ENCODE assay signal across 22 cellular contexts in the genomic region with DNA sequence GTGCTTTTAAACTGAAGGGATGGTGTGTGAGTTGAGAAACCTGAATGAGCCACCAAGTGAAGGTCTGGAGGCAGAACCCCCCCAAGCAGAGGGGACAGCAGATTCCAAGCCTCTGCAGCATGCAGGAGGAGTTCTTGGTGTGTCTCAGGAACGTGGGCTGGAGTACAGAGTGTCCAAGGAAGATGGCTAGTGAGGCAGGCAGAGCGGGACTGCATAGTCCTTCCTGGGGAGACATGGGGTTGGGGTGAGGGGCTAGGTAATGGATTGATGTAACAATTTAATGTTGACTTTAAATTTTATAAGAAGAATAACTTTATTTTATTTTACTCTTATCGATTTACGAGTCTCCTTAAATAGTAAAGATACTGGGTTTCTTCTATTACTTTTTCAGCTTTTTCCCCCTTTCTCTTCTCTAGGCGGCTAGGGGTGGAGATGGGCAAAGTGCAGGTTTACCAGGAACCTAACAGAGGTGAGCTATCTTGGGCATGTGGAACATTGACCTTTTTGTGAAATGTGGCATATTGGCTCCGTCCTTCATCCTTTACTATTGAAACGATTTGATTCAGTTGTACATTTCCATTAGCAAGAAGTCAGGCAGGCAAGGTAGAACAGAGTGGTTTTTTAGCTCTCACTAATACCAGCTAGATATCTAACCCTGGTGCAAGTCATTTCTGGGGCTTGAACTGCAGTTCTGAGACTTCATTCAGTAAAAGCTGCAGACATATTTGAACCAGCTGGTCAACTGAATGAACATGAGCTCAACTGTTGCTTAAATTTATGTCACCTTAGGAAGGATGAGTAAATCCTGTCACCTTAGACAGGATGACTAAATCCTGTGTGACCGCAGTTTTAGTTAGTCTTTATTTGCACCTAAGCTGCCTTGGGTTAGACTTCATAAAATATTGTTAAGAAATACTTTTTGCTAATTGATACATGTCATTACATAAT. TPM values are rescaled to one million over a fixed set of nuclear protein-coding genes. Genes with fewer than 3 reads are reported as not detected.
DNase-seq lines count a peak whose midpoint lies in the region; ATAC-seq, FAIRE-seq and TF ChIP-seq lines count a peak whose summit lies in the region.
"Had no signal": no experiment of that assay in that cellular context is flagged by ENCODE, and none has a peak within 500 bp of the region (broad histone marks: within the 10 kb centered on the region; RNA-seq: fewer than 3 reads in every experiment).

No MANE protein-coding gene starts in this region.

- H3K79me2 ChIP-seq in hepatocyte = peaks cover 46% of the 10 kb centered on the region

- DNase-seq in activated CD8-positive, alpha-beta memory T cell treated with anti-CD3 and anti-CD28 coated beads, Interleukin-2, amount 10 ng/mL, durations not matched to agents 7 days and 5 days = no peak
- DNase-seq in activated CD8-positive, alpha-beta memory T cell treated with anti-CD3 and anti-CD28 coated beads for 24 hours = no peak
- DNase-seq in hepatocyte (ENCODE audit: low spot score) (no peak), NCI-H1092 treated with DMSO at 0.1 percent for 48 hours (lab: John Stamatoyannopoulos, UW) (no peak), D721Med (ENCODE audit: insufficient read length, low spot score) (no peak)
- DNase-seq: BE2C; Caco-2; CD4-positive, CD25-positive, alpha-beta regulatory T cell; DMS153; GDM1; H9; NCI-H1105 treated with DMSO at 0.1 percent for 48 hours; NCI-H1694 treated with DMSO at 0.1 percent for 48 hours; NCI-H2227 treated with DMSO at 0.1 percent for 48 hours; NCI-H510A treated with DMSO at 0.1 percent for 48 hours; NCI-H774 had no signal

- peaks cover 18% of the 10 kb centered on the region for H3K4me1 Mint-ChIP-seq in activated CD8-positive, alpha-beta memory T cell treated with anti-CD3 and anti-CD28 coated beads, Interleukin-2, amount 10 ng/mL, durations not matched to agents 7 days and 5 days
- H3K4me1 Mint-ChIP-seq in activated T-helper 17 cell treated with anti-CD3 and anti-CD28 coated beads, Interleukin-2, amount 50 U/mL, for 72 hours = peaks cover 10% of the 10 kb centered on the region

- no peak overlapping the region for H3K27ac Mint-ChIP-seq in activated CD8-positive, alpha-beta memory T cell treated with anti-CD3 and anti-CD28 coated beads, Interleukin-2, amount 10 ng/mL, durations not matched to agents 7 days and 5 days
- no peak overlapping the region for H3K27ac Mint-ChIP-seq in activated T-helper 17 cell treated with anti-CD3 and anti-CD28 coated beads, Interleukin-2, amount 50 U/mL, for 72 hours

- peak; percentile 72 for ATAC-seq in activated CD8-positive, alpha-beta memory T cell treated with anti-CD3 and anti-CD28 coated beads, Interleukin-2, amount 10 ng/mL, durations not matched to agents 7 days and 5 days
- ATAC-seq in activated T-helper 17 cell treated with anti-CD3 and anti-CD28 coated beads, Interleukin-2, amount 50 U/mL, for 72 hours (replicated peaks) = peak; percentile 83
- ATAC-seq in HG03457 (IDR thresholded peaks at IDR 0.05; ENCODE audit: unreplicated experiment) = no peak
- ATAC-seq: Right ventricle myocardium inferior had no signal

- H3K36me3 Mint-ChIP-seq in activated CD8-positive, alpha-beta memory T cell treated with anti-CD3 and anti-CD28 coated beads, Interleukin-2, amount 10 ng/mL, durations not matched to agents 7 days and 5 days = peaks cover 20% of the 10 kb centered on the region
- peaks cover 57% of the 10 kb centered on the region for H3K36me3 Mint-ChIP-seq in activated T-helper 17 cell treated with anti-CD3 and anti-CD28 coated beads, Interleukin-2, amount 50 U/mL, for 72 hours (ENCODE audit: low read depth)

- H3K9me3 ChIP-seq in hepatocyte (ENCODE audit: low read depth) (no peaks in the 10 kb centered on the region), muscle layer of duodenum (ENCODE audit: control insufficient read depth in 1 of 2, low read length in 2 of 2) (no peaks in the 10 kb centered on the region)
- H3K9me3 ChIP-seq: BE2C, Caco-2 had no signal

- no peak overlapping the region for H2AFZ ChIP-seq in hepatocyte

- H3K9me2 ChIP-seq in hepatocyte (replicated peaks; ENCODE audit: insufficient read depth) = no peaks in the 10 kb centered on the region

- H4K20me1 ChIP-seq in hepatocyte (ENCODE audit: insufficient read depth, poor library complexity, severe bottlenecking) = no peaks in the 10 kb centered on the region

- 85% methylated on average over 8 of the region's 8 CpGs for whole genome bisulfite sequencing in hepatocyte (ENCODE audit: low lambda C conversion rate, missing lambda C conversion rate)

- peak overlapping the region; percentile 24 for H3K4me2 ChIP-seq in hepatocyte

- CTCF ChIA-PET in activated CD8-positive, alpha-beta memory T cell treated with anti-CD3 and anti-CD28 coated beads, Interleukin-2, amount 10 ng/mL, durations not matched to agents 7 days and 5 days (lab: Charles Lee) = interaction anchor here (2.8 kb wide), 1 partner anchor 11 kb away, joined by 7 read pairs; no protein-coding TSS in a partner anchor

- no peaks in the 10 kb centered on the region for H3K27me3 Mint-ChIP-seq in activated CD8-positive, alpha-beta memory T cell treated with anti-CD3 and anti-CD28 coated beads, Interleukin-2, amount 10 ng/mL, durations not matched to agents 7 days and 5 days
- no peaks in the 10 kb centered on the region for H3K27me3 Mint-ChIP-seq in activated T-helper 17 cell treated with anti-CD3 and anti-CD28 coated beads, Interleukin-2, amount 50 U/mL, for 72 hours
- H3K27me3 Mint-ChIP-seq: CD4-positive, CD25-positive, alpha-beta regulatory T cell had no signal

- no peak overlapping the region for H3K4me3 Mint-ChIP-seq in activated CD8-positive, alpha-beta memory T cell treated with anti-CD3 and anti-CD28 coated beads, Interleukin-2, amount 10 ng/mL, durations not matched to agents 7 days and 5 days
- H3K4me3 Mint-ChIP-seq in activated T-helper 17 cell treated with anti-CD3 and anti-CD28 coated beads, Interleukin-2, amount 50 U/mL, for 72 hours = no peak overlapping the region
- H3K4me3 Mint-ChIP-seq: CD4-positive, CD25-positive, alpha-beta regulatory T cell; H9 had no signal

- peaks cover 5% of the 10 kb centered on the region for H3K4me1 ChIP-seq in hepatocyte (ENCODE audit: insufficient read depth)
- no peaks in the 10 kb centered on the region for H3K4me1 ChIP-seq in muscle layer of duodenum (ENCODE audit: control insufficient read depth in 1 of 2, insufficient read depth in 2 of 2, low read length in 2 of 2)
- H3K4me1 ChIP-seq: BE2C, Caco-2 had no signal

- H3K9me3 Mint-ChIP-seq in activated CD8-positive, alpha-beta memory T cell treated with anti-CD3 and anti-CD28 coated beads, Interleukin-2, amount 10 ng/mL, durations not matched to agents 7 days and 5 days (ENCODE audit: low read depth) = no peaks in the 10 kb centered on the region
- H3K9me3 Mint-ChIP-seq in activated T-helper 17 cell treated with anti-CD3 and anti-CD28 coated beads, Interleukin-2, amount 50 U/mL, for 72 hours = no peaks in the 10 kb centered on the region
- H3K9me3 Mint-ChIP-seq: CD4-positive, CD25-positive, alpha-beta regulatory T cell; H9 had no signal

- H3K36me3 ChIP-seq in hepatocyte (replicated peaks; ENCODE audit: insufficient read depth, low read depth) (no peaks in the 10 kb centered on the region), muscle layer of duodenum (ENCODE audit: control insufficient read depth in 1 of 2, insufficient read depth in 2 of 2, low read length in 2 of 2) (peaks cover 14 to 18% of the 10 kb centered on the region in 2 donors)
- H3K36me3 ChIP-seq: BE2C had no signal

- H3K4me3 ChIP-seq in hepatocyte = no peak overlapping the region
- H3K4me3 ChIP-seq in muscle layer of duodenum (ENCODE audit: low read depth in 1 of 2, low read length in 2 of 2) = no peak overlapping the region

- H3K27ac ChIP-seq in hepatocyte = peak overlapping the region; percentile 52
- H3K27ac ChIP-seq in muscle layer of duodenum (ENCODE audit: low read length) = peak overlapping the region; percentile 5

- TF ChIP-seq CTCF in hepatocyte (IDR thresholded peaks at IDR 0.05; ENCODE audit: poor library complexity) (no peak), D721Med (IDR thresholded peaks at IDR 0.05; ENCODE audit: insufficient read depth, missing control alignments) (no peak)

- FAIRE-seq in D721Med (lab: Jason Lieb, UNC) = no peak
- FAIRE-seq: A204.1, RCC 7860 had no signal

- H3K27me3 ChIP-seq in hepatocyte (no peaks in the 10 kb centered on the region), muscle layer of duodenum (ENCODE audit: low read depth, low read length) (no peaks in the 10 kb centered on the region)
- H3K27me3 ChIP-seq: BE2C had no signal

RNA-seq across cellular contexts. Expression of gene PRPSAP2, which starts 9.2 kb away (rescaled TPM):
- 10 to 100 TPM; 35.0 to 37.3 TPM for total RNA-seq in activated CD8-positive, alpha-beta memory T cell treated with anti-CD3 and anti-CD28 coated beads, Interleukin-2, amount 10 ng/mL, durations not matched to agents 7 days and 5 days
- total RNA-seq in activated T-helper 17 cell treated with anti-CD3 and anti-CD28 coated beads, Interleukin-2, amount 50 U/mL, for 72 hours = 10 to 100 TPM; 34.9 to 35.2 TPM
- 49.8 and 55.7 TPM in 2 replicates for total RNA-seq in hepatocyte
- 25.0 and 32.1 TPM in 2 replicates for polyA plus RNA-seq in hepatocyte
